In genomic region chr3:45777753-45778386, GRCh38 we compare ENCODE assay signal across 22 cellular contexts. TPM values are rescaled to one million over a fixed set of nuclear protein-coding genes. Genes with fewer than 3 reads are reported as not detected.
A peak's percentile ranks its signal among the peaks of the same experiment; 100 is the strongest.
DNase-seq lines count a peak whose midpoint lies in the region; ATAC-seq, FAIRE-seq and TF ChIP-seq lines count a peak whose summit lies in the region.
"Had no signal": no experiment of that assay in that cellular context is flagged by ENCODE, and none has a peak within 500 bp of the region (broad histone marks: within the 10 kb centered on the region; RNA-seq: fewer than 3 reads in every experiment).

No MANE protein-coding gene starts in this region.

- no peaks in the 10 kb centered on the region for H3K36me3 Mint-ChIP-seq in T-helper 2 cell treated with Interferon-gamma antibody and Interleukin-4, amounts not matched to agents 5 μg/mL and 100 μg/mL, for 36 hours (ENCODE audit: low read depth)
- H3K36me3 Mint-ChIP-seq: CD4-positive, CD25-positive, alpha-beta regulatory T cell; CD8-positive, alpha-beta memory T cell had no signal

- no peak overlapping the region for H3K27ac ChIP-seq in coronary artery

- TF ChIP-seq CTCF in coronary artery (IDR thresholded peaks at IDR 0.05), result no peak

- ATAC-seq in left lobe of liver (no peak), left ventricle myocardium superior (no peak)

- no peak for TF ChIP-seq POLR2A in GM12892 (IDR thresholded peaks at IDR 0.05; ENCODE audit: low read depth, low read length)

- no peak overlapping the region for H3K4me3 Mint-ChIP-seq in T-helper 2 cell treated with Interferon-gamma antibody and Interleukin-4, amounts not matched to agents 5 μg/mL and 100 μg/mL, for 36 hours
- H3K4me3 Mint-ChIP-seq: CD4-positive, CD25-positive, alpha-beta regulatory T cell; CD8-positive, alpha-beta memory T cell had no signal

- peaks cover 3% of the 10 kb centered on the region for H3K4me1 Mint-ChIP-seq in T-helper 2 cell treated with Interferon-gamma antibody and Interleukin-4, amounts not matched to agents 5 μg/mL and 100 μg/mL, for 36 hours (ENCODE audit: low read depth)

- H3K27ac Mint-ChIP-seq in T-helper 2 cell treated with Interferon-gamma antibody and Interleukin-4, amounts not matched to agents 5 μg/mL and 100 μg/mL, for 36 hours, result no peak overlapping the region
- H3K27ac Mint-ChIP-seq: CD4-positive, CD25-positive, alpha-beta regulatory T cell; CD8-positive, alpha-beta memory T cell had no signal

- H3K4me3 ChIP-seq in coronary artery, result no peak overlapping the region

- peaks cover 20% of the 10 kb centered on the region for H3K27me3 Mint-ChIP-seq in T-helper 2 cell treated with Interferon-gamma antibody and Interleukin-4, amounts not matched to agents 5 μg/mL and 100 μg/mL, for 36 hours (ENCODE audit: low read depth)

- no peak for FAIRE-seq in GM12892 (lab: Jason Lieb, UNC)
- FAIRE-seq: A204.1, HTR-8/SVneo had no signal

- intact Hi-C loops in left ventricle myocardium superior (cut with micrococcal nuclease), result no loop called here

- no peaks in the 10 kb centered on the region for H3K9me3 Mint-ChIP-seq in T-helper 2 cell treated with Interferon-gamma antibody and Interleukin-4, amounts not matched to agents 5 μg/mL and 100 μg/mL, for 36 hours
- H3K9me3 Mint-ChIP-seq: CD4-positive, CD25-positive, alpha-beta regulatory T cell; CD8-positive, alpha-beta memory T cell had no signal

- DNase-seq in activated CD8-positive, alpha-beta memory T cell treated with anti-CD3 and anti-CD28 coated beads, Interleukin-2, amount 50 U/mL, for 48 hours, result peak; percentile 40
- DNase-seq in activated CD8-positive, alpha-beta memory T cell treated with anti-CD3 and anti-CD28 coated beads, Interleukin-2, amount 50 U/mL, for 4 hours, result no peak
- DNase-seq in coronary artery (ENCODE audit: low spot score), result peak; percentile 50
- peak; percentile 33 for DNase-seq in left lobe of liver (ENCODE audit: low spot score)
- no peak for DNase-seq in T-helper 2 cell treated with Interferon-gamma antibody and Interleukin-4, amounts not matched to agents 5 μg/mL and 100 μg/mL, for 36 hours (ENCODE audit: low spot score)
- DNase-seq in left ventricle myocardium superior, result no peak
- no peak for DNase-seq in GM12892 (ENCODE audit: insufficient read length)
- DNase-seq: ACHN; BE2C; C1 segment of cervical spinal cord; CD4-positive, CD25-positive, alpha-beta regulatory T cell; CD8-positive, alpha-beta memory T cell; COR-L47; DMS153; DMS79; GDM1; GOT3; H7; IMR-90 had no signal

RNA-seq across cellular contexts. Expression of gene SLC6A20, which starts 18.5 kb away (rescaled TPM):
- total RNA-seq in left lobe of liver (0.08 TPM), left ventricle myocardium superior (not detected)
- polyA plus RNA-seq in GM12892 (2012; ENCODE audit: missing spikeins), result 0.11 TPM
- total RNA-seq: CD4-positive, CD25-positive, alpha-beta regulatory T cell; CD8-positive, alpha-beta memory T cell; Daoy; IMR-90 had no signal
- polyA plus RNA-seq: CD8-positive, alpha-beta memory T cell; IMR-90 had no signal

Comparison
In these comparisons a context has a peak if more than half of its experiments do, and no peak if none do; other contexts are left out.
1. DNase-seq: peak in activated CD8-positive, alpha-beta memory T cell treated with anti-CD3 and anti-CD28 coated beads, Interleukin-2, amount 50 U/mL, for 48 hours (single experiment), coronary artery (single experiment) and left lobe of liver (single experiment); none in activated CD8-positive, alpha-beta memory T cell treated with anti-CD3 and anti-CD28 coated beads, Interleukin-2, amount 50 U/mL, for 4 hours (single experiment), T-helper 2 cell treated with Interferon-gamma antibody and Interleukin-4, amounts not matched to agents 5 μg/mL and 100 μg/mL, for 36 hours (single experiment), left ventricle myocardium superior (single experiment) and GM12892 (single experiment).